9 cellular contexts compared by ENCODE assay signal in genomic region chr13:78102121-78102677, GRCh38.
A peak's percentile ranks its signal among the peaks of the same experiment; 100 is the strongest.
DNase-seq lines count a peak whose midpoint lies in the region; ATAC-seq and TF ChIP-seq lines count a peak whose summit lies in the region.
"Had no signal": no experiment of that assay in that cellular context is flagged by ENCODE, and none has a peak within 500 bp of the region (broad histone marks: within the 10 kb centered on the region; RNA-seq: fewer than 3 reads in every experiment).

No MANE protein-coding gene starts in this region.

- H3K79me2 ChIP-seq in KMS-11 (ENCODE audit: insufficient read depth, low read depth) (no peaks in the 10 kb centered on the region), osteoblast (ENCODE audit: insufficient read depth, low read length) (no peaks in the 10 kb centered on the region)

- ATAC-seq in GM21717 (IDR thresholded peaks at IDR 0.05; ENCODE audit: unreplicated experiment) (no peak), HG03571 (IDR thresholded peaks at IDR 0.05; ENCODE audit: unreplicated experiment) (no peak)

- CTCF ChIA-PET in GM10248 (lab: Yijun Ruan, JAX) = interaction anchor here (0.7 to 1.4 kb wide), 2 partner anchors 19 to 117 kb away, joined by 3 read pairs; no protein-coding TSS in a partner anchor

- H3K9me3 ChIP-seq in osteoblast (ENCODE audit: low read depth, low read length) (no peaks in the 10 kb centered on the region), WERI-Rb-1 (ENCODE audit: severe bottlenecking) (no peaks in the 10 kb centered on the region)

- no peak for TF ChIP-seq CTCF in GM10248 (IDR thresholded peaks at IDR 0.05; ENCODE audit: control extremely low read depth, extremely low read depth, low read depth, missing control alignments)
- no peak for TF ChIP-seq CTCF in KMS-11 (conservative IDR thresholded peaks at IDR 0.05; ENCODE audit: low read depth, low read length)
- TF ChIP-seq CTCF in osteoblast (IDR thresholded peaks at IDR 0.05; ENCODE audit: extremely low read depth, low read depth, low read length) = no peak
- TF ChIP-seq CTCF in WERI-Rb-1 (IDR thresholded peaks at IDR 0.05; ENCODE audit: low read depth, low read length) = no peak

- peak; percentile 8 for DNase-seq in GM10248 (ENCODE audit: extremely low spot score)
- peak; percentile 74 to 95 for DNase-seq in dermis microvascular lymphatic vessel endothelial cell (ENCODE audit: low read depth in 2 of 2)
- DNase-seq in osteoblast (ENCODE audit: insufficient read length, low spot score, missing footprints) = peak; percentile 74
- DNase-seq in DMS79 (lab: John Stamatoyannopoulos, UW) = no peak
- no peak for DNase-seq in WERI-Rb-1
- DNase-seq: activated gamma-delta T cell had no signal

- H3K27me3 ChIP-seq in KMS-11 (ENCODE audit: insufficient read depth, low read depth) (no peaks in the 10 kb centered on the region), osteoblast (ENCODE audit: insufficient read depth, low read length) (no peaks in the 10 kb centered on the region), WERI-Rb-1 (ENCODE audit: insufficient read depth, low read depth, severe bottlenecking) (no peaks in the 10 kb centered on the region)

- H3K27ac ChIP-seq in KMS-11 = peak overlapping the region; percentile 28; the same call in 1 of the 2 replicates
- H3K27ac ChIP-seq in osteoblast (ENCODE audit: low read depth, low read length) = no peak overlapping the region
- H3K27ac ChIP-seq in WERI-Rb-1 = no peak overlapping the region

- H2AFZ ChIP-seq in KMS-11 (ENCODE audit: low read depth) = peak overlapping the region; percentile 44; the same call in 1 of the 2 replicates
- H2AFZ ChIP-seq in osteoblast (ENCODE audit: low read length) = peak overlapping the region; percentile 50

- H3K4me1 ChIP-seq in KMS-11 (ENCODE audit: low read depth, poor library complexity, severe bottlenecking) = peaks cover 14% of the 10 kb centered on the region
- H3K4me1 ChIP-seq in osteoblast (ENCODE audit: insufficient read depth, low read length) = peaks cover 4% of the 10 kb centered on the region

- H3K4me2 ChIP-seq in KMS-11 (peak overlapping the region; percentile 13; the same call in 1 of the 2 replicates), osteoblast (ENCODE audit: insufficient read depth, low read length) (peak overlapping the region; percentile 23)

- POLR2A ChIA-PET in GM10248 (lab: Yijun Ruan, JAX) = no interaction called here

- H4K20me1 ChIP-seq in KMS-11 (ENCODE audit: insufficient read depth) (no peaks in the 10 kb centered on the region), osteoblast (ENCODE audit: insufficient read depth, low read length) (no peaks in the 10 kb centered on the region)

- no peak overlapping the region for H3K9ac ChIP-seq in KMS-11

- no peaks in the 10 kb centered on the region for H3K36me3 ChIP-seq in KMS-11 (ENCODE audit: insufficient read depth)
- no peaks in the 10 kb centered on the region for H3K36me3 ChIP-seq in osteoblast (ENCODE audit: insufficient read depth, low read length)
- H3K36me3 ChIP-seq in WERI-Rb-1 = no peaks in the 10 kb centered on the region

- H3K4me3 ChIP-seq in KMS-11 (IDR thresholded peaks at IDR 0.05; ENCODE audit: insufficient read depth, low read depth, low read length) (no peak overlapping the region), osteoblast (ENCODE audit: insufficient read depth, low read length) (no peak overlapping the region), WERI-Rb-1 (ENCODE audit: low read depth, low read length) (no peak overlapping the region)

Comparison
In these comparisons a context has a peak if more than half of its experiments do, and no peak if none do; other contexts are left out.
1. DNase-seq: peak in GM10248 (single experiment), dermis microvascular lymphatic vessel endothelial cell (2 of 2) and osteoblast (single experiment); none in DMS79 (single experiment) and WERI-Rb-1 (single experiment).